In the genomic region with DNA sequence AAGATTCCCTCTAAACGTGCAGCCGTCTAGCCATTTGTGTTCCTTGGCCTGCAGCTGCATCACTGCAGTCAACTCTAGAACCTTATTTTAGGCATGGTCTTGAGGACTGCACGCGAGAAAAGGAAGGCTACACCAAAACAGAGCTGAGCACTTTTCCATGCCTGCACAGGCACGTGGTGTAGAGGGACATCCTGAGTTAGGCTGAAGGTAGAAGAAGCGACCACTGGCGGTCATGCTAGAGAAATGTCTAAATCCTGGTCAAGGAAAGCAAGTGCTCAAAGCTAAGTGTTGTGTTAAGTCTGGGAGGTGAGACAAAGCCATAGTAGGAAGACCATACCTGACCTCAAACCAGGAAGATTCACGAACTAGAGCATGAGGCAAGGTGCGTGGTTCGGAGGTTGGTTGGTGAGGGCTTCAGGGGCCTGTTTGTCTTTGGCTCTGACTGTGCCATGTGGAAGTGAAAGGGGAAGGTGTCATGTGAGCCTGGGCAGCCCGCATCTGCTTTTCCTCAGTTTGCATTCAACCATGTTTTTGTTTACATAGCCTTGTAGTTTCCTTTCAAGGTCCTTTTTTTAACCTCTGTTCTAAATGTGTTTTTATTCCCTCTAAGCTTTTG, we compare ENCODE assay signal across 1 cellular context.
TF ChIP-seq lines count a peak whose summit lies in the region.

No MANE protein-coding gene starts in this region.

TF ChIP-seq in HepG2, 621 proteins besides CTCF, POLR2A, EP300 and RAD21 (continued from another document):
- TF ChIP-seq HCFC1 (IDR thresholded peaks at IDR 0.05; ENCODE audit: low read depth, low read length), result no peak
- TF ChIP-seq, protein P1, sequence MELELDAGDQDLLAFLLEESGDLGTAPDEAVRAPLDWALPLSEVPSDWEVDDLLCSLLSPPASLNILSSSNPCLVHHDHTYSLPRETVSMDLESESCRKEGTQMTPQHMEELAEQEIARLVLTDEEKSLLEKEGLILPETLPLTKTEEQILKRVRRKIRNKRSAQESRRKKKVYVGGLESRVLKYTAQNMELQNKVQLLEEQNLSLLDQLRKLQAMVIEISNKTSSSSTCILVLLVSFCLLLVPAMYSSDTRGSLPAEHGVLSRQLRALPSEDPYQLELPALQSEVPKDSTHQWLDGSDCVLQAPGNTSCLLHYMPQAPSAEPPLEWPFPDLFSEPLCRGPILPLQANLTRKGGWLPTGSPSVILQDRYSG (CRISPR knock-in tag; IDR thresholded peaks at IDR 0.05), result no peak
- TF ChIP-seq SRY (CRISPR knock-in tag; IDR thresholded peaks at IDR 0.05), result no peak
- TF ChIP-seq PHF21A (CRISPR knock-in tag; IDR thresholded peaks at IDR 0.05), result no peak
- no peak for TF ChIP-seq ADNP (CRISPR knock-in tag; IDR thresholded peaks at IDR 0.05)
- TF ChIP-seq, protein P2, sequence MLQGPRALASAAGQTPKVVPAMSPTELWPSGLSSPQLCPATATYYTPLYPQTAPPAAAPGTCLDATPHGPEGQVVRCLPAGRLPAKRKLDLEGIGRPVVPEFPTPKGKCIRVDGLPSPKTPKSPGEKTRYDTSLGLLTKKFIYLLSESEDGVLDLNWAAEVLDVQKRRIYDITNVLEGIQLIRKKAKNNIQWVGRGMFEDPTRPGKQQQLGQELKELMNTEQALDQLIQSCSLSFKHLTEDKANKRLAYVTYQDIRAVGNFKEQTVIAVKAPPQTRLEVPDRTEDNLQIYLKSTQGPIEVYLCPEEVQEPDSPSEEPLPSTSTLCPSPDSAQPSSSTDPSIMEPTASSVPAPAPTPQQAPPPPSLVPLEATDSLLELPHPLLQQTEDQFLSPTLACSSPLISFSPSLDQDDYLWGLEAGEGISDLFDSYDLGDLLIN (CRISPR knock-in tag; IDR thresholded peaks at IDR 0.05; ENCODE audit: borderline replicate concordance), result no peak
- no peak for TF ChIP-seq SOX13 (IDR thresholded peaks at IDR 0.05)
- TF ChIP-seq SOX13 (CRISPR knock-in tag; conservative IDR thresholded peaks at IDR 0.05 in 1 of 2, IDR thresholded peaks at IDR 0.05 in 1 of 2), result 0 out of 4 replicates have a peak, but pooled peaks of 1 of the 2 experiments have one; percentile 7
- TF ChIP-seq, protein P3, sequence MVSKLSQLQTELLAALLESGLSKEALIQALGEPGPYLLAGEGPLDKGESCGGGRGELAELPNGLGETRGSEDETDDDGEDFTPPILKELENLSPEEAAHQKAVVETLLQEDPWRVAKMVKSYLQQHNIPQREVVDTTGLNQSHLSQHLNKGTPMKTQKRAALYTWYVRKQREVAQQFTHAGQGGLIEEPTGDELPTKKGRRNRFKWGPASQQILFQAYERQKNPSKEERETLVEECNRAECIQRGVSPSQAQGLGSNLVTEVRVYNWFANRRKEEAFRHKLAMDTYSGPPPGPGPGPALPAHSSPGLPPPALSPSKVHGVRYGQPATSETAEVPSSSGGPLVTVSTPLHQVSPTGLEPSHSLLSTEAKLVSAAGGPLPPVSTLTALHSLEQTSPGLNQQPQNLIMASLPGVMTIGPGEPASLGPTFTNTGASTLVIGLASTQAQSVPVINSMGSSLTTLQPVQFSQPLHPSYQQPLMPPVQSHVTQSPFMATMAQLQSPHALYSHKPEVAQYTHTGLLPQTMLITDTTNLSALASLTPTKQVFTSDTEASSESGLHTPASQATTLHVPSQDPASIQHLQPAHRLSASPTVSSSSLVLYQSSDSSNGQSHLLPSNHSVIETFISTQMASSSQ (IDR thresholded peaks at IDR 0.05; ENCODE audit: low read depth), result no peak
- TF ChIP-seq, protein P3 (CRISPR knock-in tag; IDR thresholded peaks at IDR 0.05; ENCODE audit: borderline replicate concordance), result no peak
- no peak for TF ChIP-seq HNRNPUL1 (IDR thresholded peaks at IDR 0.05; ENCODE audit: low read depth, low read length)
- no peak for TF ChIP-seq MAZ (IDR thresholded peaks at IDR 0.05; ENCODE audit: borderline replicate concordance, low read depth, low read length)
- no peak for TF ChIP-seq MAZ (CRISPR knock-in tag; IDR thresholded peaks at IDR 0.05; ENCODE audit: low read depth)
- peak; percentile 33 for TF ChIP-seq SALL1 (CRISPR knock-in tag; IDR thresholded peaks at IDR 0.05)
- TF ChIP-seq, protein P4, sequence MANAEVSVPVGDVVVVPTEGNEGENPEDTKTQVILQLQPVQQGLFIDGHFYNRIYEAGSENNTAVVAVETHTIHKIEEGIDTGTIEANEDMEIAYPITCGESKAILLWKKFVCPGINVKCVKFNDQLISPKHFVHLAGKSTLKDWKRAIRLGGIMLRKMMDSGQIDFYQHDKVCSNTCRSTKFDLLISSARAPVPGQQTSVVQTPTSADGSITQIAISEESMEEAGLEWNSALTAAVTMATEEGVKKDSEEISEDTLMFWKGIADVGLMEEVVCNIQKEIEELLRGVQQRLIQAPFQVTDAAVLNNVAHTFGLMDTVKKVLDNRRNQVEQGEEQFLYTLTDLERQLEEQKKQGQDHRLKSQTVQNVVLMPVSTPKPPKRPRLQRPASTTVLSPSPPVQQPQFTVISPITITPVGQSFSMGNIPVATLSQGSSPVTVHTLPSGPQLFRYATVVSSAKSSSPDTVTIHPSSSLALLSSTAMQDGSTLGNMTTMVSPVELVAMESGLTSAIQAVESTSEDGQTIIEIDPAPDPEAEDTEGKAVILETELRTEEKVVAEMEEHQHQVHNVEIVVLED (CRISPR knock-in tag; IDR thresholded peaks at IDR 0.05; ENCODE audit: borderline replicate concordance), result no peak
- TF ChIP-seq ZNF12 (CRISPR knock-in tag; IDR thresholded peaks at IDR 0.05), result peak; percentile 83
TF ChIP-seq in HepG2: peak in this region for 5.
